ENCODE assay signal across 1 cellular context in the genomic region with DNA sequence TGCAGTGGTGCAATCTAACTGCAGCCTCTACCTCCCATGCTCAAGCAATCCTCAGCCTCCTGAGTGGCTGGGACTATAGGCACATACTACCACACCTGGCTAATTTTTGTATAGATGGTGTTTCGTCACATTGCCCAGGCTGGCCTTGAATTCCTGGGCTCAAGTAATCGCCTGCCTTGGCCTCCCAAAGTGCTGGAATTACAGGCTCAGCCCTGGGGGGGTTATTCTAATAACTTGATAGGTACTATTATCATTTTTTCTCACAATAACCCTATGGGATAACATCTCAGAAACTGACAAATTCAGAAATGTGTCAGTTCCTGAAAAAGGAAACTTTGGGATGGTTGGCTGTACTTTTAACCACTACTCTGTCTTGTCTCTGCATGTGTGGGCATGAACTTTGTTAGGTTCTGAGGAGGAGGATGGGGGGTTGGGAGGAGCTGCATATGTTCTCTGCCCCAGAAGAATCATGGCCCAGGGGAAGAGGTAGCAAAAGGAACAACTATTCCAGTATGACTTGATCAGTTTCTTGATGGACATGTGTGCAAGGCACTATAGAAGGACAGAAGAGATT.
TF ChIP-seq lines count a peak whose summit lies in the region.

No MANE protein-coding gene starts in this region.

TF ChIP-seq in WTC11, 78 proteins besides CTCF, POLR2A, EP300 and RAD21 (continued from another document):
- TF ChIP-seq, protein P1, sequence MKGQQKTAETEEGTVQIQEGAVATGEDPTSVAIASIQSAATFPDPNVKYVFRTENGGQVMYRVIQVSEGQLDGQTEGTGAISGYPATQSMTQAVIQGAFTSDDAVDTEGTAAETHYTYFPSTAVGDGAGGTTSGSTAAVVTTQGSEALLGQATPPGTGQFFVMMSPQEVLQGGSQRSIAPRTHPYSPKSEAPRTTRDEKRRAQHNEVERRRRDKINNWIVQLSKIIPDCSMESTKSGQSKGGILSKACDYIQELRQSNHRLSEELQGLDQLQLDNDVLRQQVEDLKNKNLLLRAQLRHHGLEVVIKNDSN (CRISPR knock-in tag; IDR thresholded peaks at IDR 0.05) = no peak
- TF ChIP-seq ATF1 (CRISPR knock-in tag; IDR thresholded peaks at IDR 0.05) = no peak
- TF ChIP-seq SMAD3 (CRISPR knock-in tag; IDR thresholded peaks at IDR 0.05; ENCODE audit: borderline replicate concordance) = no peak
- TF ChIP-seq, protein P2, sequence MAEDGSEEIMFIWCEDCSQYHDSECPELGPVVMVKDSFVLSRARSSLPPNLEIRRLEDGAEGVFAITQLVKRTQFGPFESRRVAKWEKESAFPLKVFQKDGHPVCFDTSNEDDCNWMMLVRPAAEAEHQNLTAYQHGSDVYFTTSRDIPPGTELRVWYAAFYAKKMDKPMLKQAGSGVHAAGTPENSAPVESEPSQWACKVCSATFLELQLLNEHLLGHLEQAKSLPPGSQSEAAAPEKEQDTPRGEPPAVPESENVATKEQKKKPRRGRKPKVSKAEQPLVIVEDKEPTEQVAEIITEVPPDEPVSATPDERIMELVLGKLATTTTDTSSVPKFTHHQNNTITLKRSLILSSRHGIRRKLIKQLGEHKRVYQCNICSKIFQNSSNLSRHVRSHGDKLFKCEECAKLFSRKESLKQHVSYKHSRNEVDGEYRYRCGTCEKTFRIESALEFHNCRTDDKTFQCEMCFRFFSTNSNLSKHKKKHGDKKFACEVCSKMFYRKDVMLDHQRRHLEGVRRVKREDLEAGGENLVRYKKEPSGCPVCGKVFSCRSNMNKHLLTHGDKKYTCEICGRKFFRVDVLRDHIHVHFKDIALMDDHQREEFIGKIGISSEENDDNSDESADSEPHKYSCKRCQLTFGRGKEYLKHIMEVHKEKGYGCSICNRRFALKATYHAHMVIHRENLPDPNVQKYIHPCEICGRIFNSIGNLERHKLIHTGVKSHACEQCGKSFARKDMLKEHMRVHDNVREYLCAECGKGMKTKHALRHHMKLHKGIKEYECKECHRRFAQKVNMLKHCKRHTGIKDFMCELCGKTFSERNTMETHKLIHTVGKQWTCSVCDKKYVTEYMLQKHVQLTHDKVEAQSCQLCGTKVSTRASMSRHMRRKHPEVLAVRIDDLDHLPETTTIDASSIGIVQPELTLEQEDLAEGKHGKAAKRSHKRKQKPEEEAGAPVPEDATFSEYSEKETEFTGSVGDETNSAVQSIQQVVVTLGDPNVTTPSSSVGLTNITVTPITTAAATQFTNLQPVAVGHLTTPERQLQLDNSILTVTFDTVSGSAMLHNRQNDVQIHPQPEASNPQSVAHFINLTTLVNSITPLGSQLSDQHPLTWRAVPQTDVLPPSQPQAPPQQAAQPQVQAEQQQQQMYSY (CRISPR knock-in tag; IDR thresholded peaks at IDR 0.05) = no peak
- no peak for TF ChIP-seq ZNF317 (CRISPR knock-in tag; IDR thresholded peaks at IDR 0.05; ENCODE audit: borderline replicate concordance, low read depth)
- TF ChIP-seq CBFB (CRISPR knock-in tag; IDR thresholded peaks at IDR 0.05; ENCODE audit: low read depth) = no peak
- TF ChIP-seq CREM (CRISPR knock-in tag; IDR thresholded peaks at IDR 0.05) = no peak
- TF ChIP-seq, protein P3, sequence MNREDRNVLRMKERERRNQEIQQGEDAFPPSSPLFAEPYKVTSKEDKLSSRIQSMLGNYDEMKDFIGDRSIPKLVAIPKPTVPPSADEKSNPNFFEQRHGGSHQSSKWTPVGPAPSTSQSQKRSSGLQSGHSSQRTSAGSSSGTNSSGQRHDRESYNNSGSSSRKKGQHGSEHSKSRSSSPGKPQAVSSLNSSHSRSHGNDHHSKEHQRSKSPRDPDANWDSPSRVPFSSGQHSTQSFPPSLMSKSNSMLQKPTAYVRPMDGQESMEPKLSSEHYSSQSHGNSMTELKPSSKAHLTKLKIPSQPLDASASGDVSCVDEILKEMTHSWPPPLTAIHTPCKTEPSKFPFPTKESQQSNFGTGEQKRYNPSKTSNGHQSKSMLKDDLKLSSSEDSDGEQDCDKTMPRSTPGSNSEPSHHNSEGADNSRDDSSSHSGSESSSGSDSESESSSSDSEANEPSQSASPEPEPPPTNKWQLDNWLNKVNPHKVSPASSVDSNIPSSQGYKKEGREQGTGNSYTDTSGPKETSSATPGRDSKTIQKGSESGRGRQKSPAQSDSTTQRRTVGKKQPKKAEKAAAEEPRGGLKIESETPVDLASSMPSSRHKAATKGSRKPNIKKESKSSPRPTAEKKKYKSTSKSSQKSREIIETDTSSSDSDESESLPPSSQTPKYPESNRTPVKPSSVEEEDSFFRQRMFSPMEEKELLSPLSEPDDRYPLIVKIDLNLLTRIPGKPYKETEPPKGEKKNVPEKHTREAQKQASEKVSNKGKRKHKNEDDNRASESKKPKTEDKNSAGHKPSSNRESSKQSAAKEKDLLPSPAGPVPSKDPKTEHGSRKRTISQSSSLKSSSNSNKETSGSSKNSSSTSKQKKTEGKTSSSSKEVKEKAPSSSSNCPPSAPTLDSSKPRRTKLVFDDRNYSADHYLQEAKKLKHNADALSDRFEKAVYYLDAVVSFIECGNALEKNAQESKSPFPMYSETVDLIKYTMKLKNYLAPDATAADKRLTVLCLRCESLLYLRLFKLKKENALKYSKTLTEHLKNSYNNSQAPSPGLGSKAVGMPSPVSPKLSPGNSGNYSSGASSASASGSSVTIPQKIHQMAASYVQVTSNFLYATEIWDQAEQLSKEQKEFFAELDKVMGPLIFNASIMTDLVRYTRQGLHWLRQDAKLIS (CRISPR knock-in tag; IDR thresholded peaks at IDR 0.05; ENCODE audit: borderline replicate concordance) = no peak
- no peak for TF ChIP-seq EMX1 (CRISPR knock-in tag; IDR thresholded peaks at IDR 0.05)
- no peak for TF ChIP-seq ZNF138 (CRISPR knock-in tag; conservative IDR thresholded peaks at IDR 0.05)
- no peak for TF ChIP-seq ETV6 (CRISPR knock-in tag; IDR thresholded peaks at IDR 0.05)
